In the genomic region with DNA sequence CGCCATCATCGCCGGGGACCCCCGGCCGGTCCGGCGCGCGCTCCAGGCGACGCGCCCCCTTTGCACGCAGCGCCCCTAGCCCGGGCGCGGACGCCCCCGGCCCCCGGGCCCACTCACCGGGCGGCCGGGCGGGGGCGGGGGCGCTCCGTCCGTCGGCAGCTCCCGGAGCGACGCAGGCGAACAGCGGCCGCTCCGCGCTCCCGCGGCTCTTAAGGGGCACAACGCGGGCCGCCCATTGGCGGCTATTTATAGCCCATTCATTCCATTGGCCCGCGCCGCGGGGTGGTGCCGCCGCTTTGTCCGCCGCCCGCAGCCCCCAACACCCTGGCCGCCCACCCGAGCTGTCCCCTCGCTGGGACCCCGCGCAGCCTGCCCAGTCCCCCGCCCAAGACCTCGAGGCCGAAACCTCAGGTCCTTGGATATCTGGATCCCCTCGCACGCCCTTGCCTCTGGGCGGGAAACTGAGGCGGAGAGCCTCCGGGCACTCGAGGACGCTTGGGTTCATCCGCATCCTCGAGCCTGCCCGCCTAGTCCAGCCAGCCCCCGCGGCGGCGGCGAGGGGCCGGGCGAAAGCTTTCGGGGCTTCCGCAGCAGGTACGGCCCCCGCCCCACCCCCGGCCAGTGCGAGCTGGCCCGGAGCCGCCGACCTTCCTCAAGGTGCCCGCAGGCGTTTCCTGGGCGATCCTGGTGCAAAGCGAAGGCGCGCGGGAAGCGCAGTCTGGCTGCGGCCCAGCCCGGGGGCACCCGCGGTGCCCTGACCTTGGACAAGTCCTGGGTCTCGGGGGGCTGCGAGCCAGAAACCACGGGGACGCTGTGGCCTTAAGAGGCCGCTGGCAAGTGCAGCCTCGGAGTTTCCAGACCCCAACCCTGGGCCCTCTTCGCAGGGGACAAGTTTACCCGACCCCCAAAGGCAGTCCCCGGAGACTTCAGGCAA, we compare ENCODE assay signal across 8 cellular contexts. TPM values are rescaled to one million over a fixed set of nuclear protein-coding genes. Genes with fewer than 3 reads are reported as not detected.
A peak's percentile ranks its signal among the peaks of the same experiment; 100 is the strongest.
DNase-seq lines count a peak whose midpoint lies in the region; ATAC-seq lines count a peak whose summit lies in the region.

A gene (minus strand): TSS at position 182 of the 934 bp plus-strand sequence. CDS start 337 bp downstream, outside the sequence.

- no peaks in the 10 kb centered on the region for H3K36me3 Mint-ChIP-seq in activated T-cell treated with anti-CD3 and anti-CD28 coated beads, Interleukin-2, amount 50 U/mL, for 4 hours (ENCODE audit: insufficient read depth)
- no peaks in the 10 kb centered on the region for H3K36me3 Mint-ChIP-seq in activated naive CD4-positive, alpha-beta T cell treated with anti-CD3 and anti-CD28 coated beads, Interleukin-2, amount 50 U/mL, for 24 hours

- peak within 1 kb of the TSS; percentile 45 for H3K4me3 Mint-ChIP-seq in activated T-cell treated with anti-CD3 and anti-CD28 coated beads, Interleukin-2, amount 50 U/mL, for 4 hours
- peak within 1 kb of the TSS; percentile 65 for H3K4me3 Mint-ChIP-seq in activated naive CD4-positive, alpha-beta T cell treated with anti-CD3 and anti-CD28 coated beads, Interleukin-2, amount 50 U/mL, for 24 hours

- peak in 1 of 2 donors; percentile 31 for ATAC-seq in activated T-cell treated with anti-CD3 and anti-CD28 coated beads, Interleukin-2, amount 50 U/mL, for 4 hours
- ATAC-seq in Right ventricle myocardium inferior, result peak; percentile 43
- ATAC-seq in HG03457 (IDR thresholded peaks at IDR 0.05; ENCODE audit: unreplicated experiment), result no peak
- no peak for ATAC-seq in HG03439 (IDR thresholded peaks at IDR 0.05; ENCODE audit: unreplicated experiment)

- DNase-seq in activated T-cell treated with anti-CD3 and anti-CD28 coated beads, Interleukin-2, amount 50 U/mL, for 4 hours, result no peak
- DNase-seq in activated T-cell treated with anti-CD3 and anti-CD28 coated beads, Interleukin-2, amount 50 U/mL, for 1 hour, result no peak
- DNase-seq in NCI-H2107 treated with DMSO at 0.1 percent for 48 hours (lab: John Stamatoyannopoulos, UW; ENCODE audit: unreplicated experiment) (peak; percentile 39), Right ventricle myocardium inferior (ENCODE audit: missing footprints) (peak; percentile 81), nucleus accumbens (lab: John Stamatoyannopoulos, UW) (peak in 52 of 56 donors; percentile 25 to 89 (median 72))

- peaks cover 12% of the 10 kb centered on the region for H3K4me1 Mint-ChIP-seq in activated T-cell treated with anti-CD3 and anti-CD28 coated beads, Interleukin-2, amount 50 U/mL, for 4 hours (ENCODE audit: low read depth)
- H3K4me1 Mint-ChIP-seq in activated naive CD4-positive, alpha-beta T cell treated with anti-CD3 and anti-CD28 coated beads, Interleukin-2, amount 50 U/mL, for 24 hours, result peaks cover 22% of the 10 kb centered on the region

- H3K27me3 Mint-ChIP-seq in activated T-cell treated with anti-CD3 and anti-CD28 coated beads, Interleukin-2, amount 50 U/mL, for 4 hours (ENCODE audit: low read depth), result peaks cover 8% of the 10 kb centered on the region
- peaks cover 6% of the 10 kb centered on the region for H3K27me3 Mint-ChIP-seq in activated naive CD4-positive, alpha-beta T cell treated with anti-CD3 and anti-CD28 coated beads, Interleukin-2, amount 50 U/mL, for 24 hours

- H3K9me3 Mint-ChIP-seq in activated T-cell treated with anti-CD3 and anti-CD28 coated beads, Interleukin-2, amount 50 U/mL, for 4 hours, result no peaks in the 10 kb centered on the region
- no peaks in the 10 kb centered on the region for H3K9me3 Mint-ChIP-seq in activated naive CD4-positive, alpha-beta T cell treated with anti-CD3 and anti-CD28 coated beads, Interleukin-2, amount 50 U/mL, for 24 hours

- intact Hi-C loops in Right ventricle myocardium inferior (cut with DNase I), result no loop called here

- no peak within 1 kb of the TSS for H3K27ac Mint-ChIP-seq in activated naive CD4-positive, alpha-beta T cell treated with anti-CD3 and anti-CD28 coated beads, Interleukin-2, amount 50 U/mL, for 24 hours

RNA-seq across cellular contexts. Expression of the gene that starts here (rescaled TPM):
- 1 to 10 TPM; 4.1 to 7.6 (median 6.7) TPM for total RNA-seq in activated T-cell treated with anti-CD3 and anti-CD28 coated beads, Interleukin-2, amount 50 U/mL, for 4 hours
- 577 TPM for total RNA-seq in Right ventricle myocardium inferior

Comparison
In these comparisons a context has a peak if more than half of its experiments do, and no peak if none do; other contexts are left out.
1. RNA of the gene that starts here (total RNA-seq): 577 TPM in Right ventricle myocardium inferior (single experiment); 4.1 to 7.6 TPM in activated T-cell treated with anti-CD3 and anti-CD28 coated beads, Interleukin-2, amount 50 U/mL, for 4 hours; every median in the first group is over 10 times any median in the second.
2. DNase-seq: peak in NCI-H2107 treated with DMSO at 0.1 percent for 48 hours (single experiment), Right ventricle myocardium inferior (single experiment) and nucleus accumbens (52 of 56); none in activated T-cell treated with anti-CD3 and anti-CD28 coated beads, Interleukin-2, amount 50 U/mL, for 4 hours (single experiment) and activated T-cell treated with anti-CD3 and anti-CD28 coated beads, Interleukin-2, amount 50 U/mL, for 1 hour (single experiment).